Comparison of ENCODE assay signal across 1 cellular context in genomic region chr17:13671771-13672170, GRCh38.
A peak's percentile ranks its signal among the peaks of the same experiment; 100 is the strongest.
TF ChIP-seq lines count a peak whose summit lies in the region.

No MANE protein-coding gene starts in this region.

TF ChIP-seq in HEK293, 187 proteins besides CTCF, POLR2A, EP300 and RAD21 (continued from another document):
- TF ChIP-seq ZNF518A (tag by site-specific recombination; conservative IDR thresholded peaks at IDR 0.05; ENCODE audit: low read depth), result no peak
- no peak for TF ChIP-seq ZNF140 (tag by site-specific recombination; IDR thresholded peaks at IDR 0.05)
- no peak for TF ChIP-seq ZNF571 (tag by site-specific recombination; IDR thresholded peaks at IDR 0.05)
- no peak for TF ChIP-seq HIC1 (tag by site-specific recombination; IDR thresholded peaks at IDR 0.05)
- TF ChIP-seq ZNF548 (tag by site-specific recombination; IDR thresholded peaks at IDR 0.05), result no peak
- peak; percentile 15; the same call in 1 of the 2 replicates for TF ChIP-seq ZIC2 (tag by site-specific recombination; IDR thresholded peaks at IDR 0.05)
TF ChIP-seq in HEK293: peak in this region for 1.
